ENCODE assay signal across 14 cellular contexts in the genomic region with DNA sequence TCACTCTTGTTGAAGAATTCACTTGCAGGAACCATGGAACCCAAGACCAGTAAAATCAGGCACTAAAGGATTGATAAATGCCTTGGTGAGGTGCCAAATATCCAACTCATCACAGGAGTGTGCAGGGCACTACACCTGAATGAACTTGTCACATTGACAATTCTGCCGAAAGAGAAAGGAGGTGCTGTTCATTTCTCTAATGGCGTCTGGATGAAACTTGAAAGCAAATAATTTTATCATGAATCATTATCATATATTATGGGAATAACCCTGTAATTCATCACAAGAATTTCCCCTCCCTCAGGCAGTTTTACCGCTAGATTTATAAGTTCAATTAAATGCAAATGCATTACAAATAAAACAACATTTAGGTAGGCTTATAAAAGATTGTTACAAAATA.
DNase-seq lines count a peak whose midpoint lies in the region; ATAC-seq, FAIRE-seq and TF ChIP-seq lines count a peak whose summit lies in the region.
"Had no signal": no experiment of that assay in that cellular context is flagged by ENCODE, and none has a peak within 500 bp of the region (broad histone marks: within the 10 kb centered on the region; RNA-seq: fewer than 3 reads in every experiment).

No MANE protein-coding gene starts in this region.

- no peak for ATAC-seq in naive thymus-derived CD8-positive, alpha-beta T cell
- ATAC-seq: HCT116 had no signal

- peaks cover 0 to 13% (median 3%) of the 10 kb centered on the region in 5 donors for H3K27me3 Mint-ChIP-seq in naive thymus-derived CD8-positive, alpha-beta T cell

- H3K4me3 ChIP-seq in bronchial epithelial cell (ENCODE audit: low read depth, low read length), result no peak overlapping the region
- H3K4me3 ChIP-seq: BLaER1 had no signal

- FAIRE-seq in bronchial epithelial cell (lab: Jason Lieb, UNC), result no peak
- peak; percentile 38 for FAIRE-seq in islet of Langerhans (lab: Jason Lieb, UNC)

- no peaks in the 10 kb centered on the region for H3K27me3 ChIP-seq in bronchial epithelial cell (ENCODE audit: control insufficient read depth, insufficient read depth, low read length)
- H3K27me3 ChIP-seq: BLaER1 had no signal

- no peak overlapping the region for H3K4me3 Mint-ChIP-seq in naive thymus-derived CD8-positive, alpha-beta T cell
- H3K4me3 Mint-ChIP-seq: CD8-positive, alpha-beta memory T cell had no signal

- H3K4me1 Mint-ChIP-seq in naive thymus-derived CD8-positive, alpha-beta T cell, result no peaks in the 10 kb centered on the region
- H3K4me1 Mint-ChIP-seq: CD8-positive, alpha-beta memory T cell had no signal

- no peak overlapping the region for H3K27ac Mint-ChIP-seq in naive thymus-derived CD8-positive, alpha-beta T cell
- H3K27ac Mint-ChIP-seq: CD8-positive, alpha-beta memory T cell had no signal

- TF ChIP-seq CTCF in bronchial epithelial cell (IDR thresholded peaks at IDR 0.05; ENCODE audit: insufficient read depth, low read length, severe bottlenecking), result no peak

- H3K36me3 Mint-ChIP-seq in naive thymus-derived CD8-positive, alpha-beta T cell, result peaks cover 0 to 3% (median 0%) of the 10 kb centered on the region in 3 donors
- H3K36me3 Mint-ChIP-seq: CD8-positive, alpha-beta memory T cell had no signal

- DNase-seq in ELR (ENCODE audit: low read depth) (peak; percentile 18), NCI-H1048 (lab: John Stamatoyannopoulos, UW) (peak; percentile 80), bronchial epithelial cell (ENCODE audit: low read depth) (peak; percentile 29), NCI-H146 treated with DMSO at 0.1 percent for 48 hours (lab: John Stamatoyannopoulos, UW; ENCODE audit: unreplicated experiment) (no peak), LoVo (ENCODE audit: low spot score) (no peak)
- DNase-seq in naive thymus-derived CD8-positive, alpha-beta T cell, result no peak
- DNase-seq: 8988T; AML-193; Caco-2; CD8-positive, alpha-beta memory T cell; DND-41 had no signal

- H3K36me3 ChIP-seq in bronchial epithelial cell (ENCODE audit: control insufficient read depth, insufficient read depth, low read length), result no peaks in the 10 kb centered on the region
- H3K36me3 ChIP-seq: BLaER1 had no signal

- no peaks in the 10 kb centered on the region for H3K9me3 Mint-ChIP-seq in naive thymus-derived CD8-positive, alpha-beta T cell
- H3K9me3 Mint-ChIP-seq: CD8-positive, alpha-beta memory T cell had no signal

- POLR2A ChIA-PET in naive thymus-derived CD8-positive, alpha-beta T cell (lab: Charles Lee), result no interaction called here

Comparison
In these comparisons a context has a peak if more than half of its experiments do, and no peak if none do; other contexts are left out.
1. DNase-seq: peak in ELR (single experiment), NCI-H1048 (single experiment) and bronchial epithelial cell (single experiment); none in NCI-H146 treated with DMSO at 0.1 percent for 48 hours (single experiment), LoVo (single experiment) and naive thymus-derived CD8-positive, alpha-beta T cell (0 of 10).